ENCODE assay signal across 12 cellular contexts in the genomic region with DNA sequence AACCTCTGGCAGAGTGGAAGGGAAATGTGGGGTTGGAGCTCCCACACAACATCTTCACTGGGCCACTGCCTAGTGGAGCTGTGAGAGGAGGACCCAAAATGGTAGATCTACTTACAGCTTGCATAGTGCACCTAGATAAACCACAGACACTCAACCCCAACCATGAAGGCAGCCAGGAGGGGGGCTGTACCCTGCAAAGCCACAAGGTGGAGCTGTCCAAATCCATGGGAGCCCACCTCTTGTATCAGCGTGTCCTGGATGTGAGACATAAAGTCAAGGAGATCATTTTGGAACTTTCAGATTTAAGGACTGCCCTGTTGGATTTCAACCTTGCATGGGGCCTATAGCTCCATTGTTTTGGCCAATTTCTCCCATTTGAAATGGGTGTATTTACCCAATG. TPM values are rescaled to one million over a fixed set of nuclear protein-coding genes. Genes with fewer than 3 reads are reported as not detected.
A peak's percentile ranks its signal among the peaks of the same experiment; 100 is the strongest.
DNase-seq lines count a peak whose midpoint lies in the region; ATAC-seq and TF ChIP-seq lines count a peak whose summit lies in the region.
"Had no signal": no experiment of that assay in that cellular context is flagged by ENCODE, and none has a peak within 500 bp of the region (broad histone marks: within the 10 kb centered on the region; RNA-seq: fewer than 3 reads in every experiment).

No MANE protein-coding gene starts in this region.

- TF ChIP-seq POLR2A in spleen (IDR thresholded peaks at IDR 0.05) (no peak), vagina (IDR thresholded peaks at IDR 0.05) (no peak)

- H3K4me3 ChIP-seq in cardiac muscle cell: no peak overlapping the region
- H3K4me3 ChIP-seq in right atrium auricular region: no peak overlapping the region
- H3K4me3 ChIP-seq in MM.1S (ENCODE audit: low read length): no peak overlapping the region
- no peak overlapping the region for H3K4me3 ChIP-seq in epithelial cell of esophagus (ENCODE audit: low read length)
- H3K4me3 ChIP-seq in spleen: no peak overlapping the region
- no peak overlapping the region for H3K4me3 ChIP-seq in vagina
- H3K4me3 ChIP-seq: mucosa of descending colon, Peyer's patch had no signal

- H3K36me3 ChIP-seq in cardiac muscle cell (no peaks in the 10 kb centered on the region), right atrium auricular region (no peaks in the 10 kb centered on the region), MM.1S (replicated peaks; ENCODE audit: insufficient read depth, low read length) (no peaks in the 10 kb centered on the region), spleen (no peaks in the 10 kb centered on the region), vagina (no peaks in the 10 kb centered on the region)
- H3K36me3 ChIP-seq: Peyer's patch had no signal

- H3K27me3 ChIP-seq in cardiac muscle cell: no peaks in the 10 kb centered on the region
- H3K27me3 ChIP-seq in right atrium auricular region: no peaks in the 10 kb centered on the region
- no peaks in the 10 kb centered on the region for H3K27me3 ChIP-seq in MM.1S (replicated peaks; ENCODE audit: insufficient read depth, low read length)
- H3K27me3 ChIP-seq in spleen (replicated peaks in 1 of 7): no peaks in the 10 kb centered on the region
- H3K27me3 ChIP-seq in vagina: no peaks in the 10 kb centered on the region
- H3K27me3 ChIP-seq: Peyer's patch had no signal

- intact Hi-C loops in spleen (cut with DNase I; ENCODE audit: low total_unique reads) (no loop called here), vagina (cut with DNase I) (no loop called here)

- H3K27ac ChIP-seq in cardiac muscle cell (no peak overlapping the region), right atrium auricular region (no peak overlapping the region), MM.1S (ENCODE audit: low read length) (no peak overlapping the region), spleen (no peak overlapping the region), vagina (no peak overlapping the region)
- H3K27ac ChIP-seq: Peyer's patch had no signal

- H3K4me1 ChIP-seq in cardiac muscle cell (ENCODE audit: low read depth): no peaks in the 10 kb centered on the region
- no peaks in the 10 kb centered on the region for H3K4me1 ChIP-seq in right atrium auricular region
- no peaks in the 10 kb centered on the region for H3K4me1 ChIP-seq in MM.1S (ENCODE audit: low read length)
- no peaks in the 10 kb centered on the region for H3K4me1 ChIP-seq in spleen
- no peaks in the 10 kb centered on the region for H3K4me1 ChIP-seq in vagina
- H3K4me1 ChIP-seq: Peyer's patch had no signal

- H2AFZ ChIP-seq in MM.1S (ENCODE audit: low read length): no peak overlapping the region

- ATAC-seq in GM21723 (IDR thresholded peaks at IDR 0.05; ENCODE audit: unreplicated experiment): no peak
- ATAC-seq: mucosa of descending colon had no signal

- DNase-seq in cardiac muscle cell (ENCODE audit: low read depth in 1 of 2, low spot score in 1 of 2): peak; percentile 22 to 35
- no peak for DNase-seq in right atrium auricular region (ENCODE audit: low spot score)
- DNase-seq in MM.1S: no peak
- DNase-seq in epithelial cell of esophagus (ENCODE audit: low read depth): peak; percentile 26
- DNase-seq in spleen: no peak
- DNase-seq in vagina (ENCODE audit: extremely low spot score in 2 of 2): no peak
- no peak for DNase-seq in NCI-H2196 (lab: John Stamatoyannopoulos, UW; ENCODE audit: unreplicated experiment)
- DNase-seq: effector CD4-positive, alpha-beta T cell; Peyer's patch; stimulated activated CD4-positive, alpha-beta T cell treated with anti-CD3 and anti-CD28 coated beads, Interleukin-4, amount 100 ng/mL, for 4 hours had no signal

- no peaks in the 10 kb centered on the region for H4K20me1 ChIP-seq in MM.1S (ENCODE audit: insufficient read depth, low read length)

- no peaks in the 10 kb centered on the region for H3F3A ChIP-seq in MM.1S (ENCODE audit: insufficient read depth, low read length)

- H3K9ac ChIP-seq in MM.1S (ENCODE audit: low read length): no peak overlapping the region

- H3K9me3 ChIP-seq in cardiac muscle cell (ENCODE audit: low read depth) (no peaks in the 10 kb centered on the region), right atrium auricular region (peaks cover 0 to 13% of the 10 kb centered on the region in 2 donors), MM.1S (replicated peaks; ENCODE audit: insufficient read depth, low read length) (no peaks in the 10 kb centered on the region), spleen (peaks cover 0 to 19% (median 13%) of the 10 kb centered on the region in 8 donors), vagina (peaks cover 10% of the 10 kb centered on the region)
- H3K9me3 ChIP-seq: Peyer's patch had no signal

- 61 to 74% (median 71%) methylated on average over 1 of the region's 1 CpG for WGBS in spleen, 5 donors

- H3K4me2 ChIP-seq in MM.1S (ENCODE audit: low read depth, low read length): no peak overlapping the region

- TF ChIP-seq CTCF in cardiac muscle cell (IDR thresholded peaks at IDR 0.05; ENCODE audit: low read depth, low read length) (peak; percentile 69), right atrium auricular region (IDR thresholded peaks at IDR 0.05) (no peak), MM.1S (IDR thresholded peaks at IDR 0.05; ENCODE audit: low read length) (peak; percentile 25), epithelial cell of esophagus (IDR thresholded peaks at IDR 0.05; ENCODE audit: insufficient read depth, low read depth, low read length, missing control alignments) (peak; percentile 28), spleen (IDR thresholded peaks at IDR 0.05 in 8 of 11, conservative IDR thresholded peaks at IDR 0.05 in 3 of 11) (peak in 7 of 11 experiments; percentile 10 to 43 (median 21)), vagina (IDR thresholded peaks at IDR 0.05) (no peak)

- H3K79me2 ChIP-seq in MM.1S (ENCODE audit: low read length): no peaks in the 10 kb centered on the region

- no peaks in the 10 kb centered on the region for H3K9me2 ChIP-seq in MM.1S (replicated peaks; ENCODE audit: insufficient read depth, low read length)

RNA-seq across cellular contexts. Expression of a gene that starts 20.9 kb away (rescaled TPM):
- not detected in 2 replicates for total RNA-seq in cardiac muscle cell
- not detected in 2 replicates for polyA plus RNA-seq in cardiac muscle cell
- under 1 TPM; 0.24 to 0.30 TPM for total RNA-seq in right atrium auricular region
- under 1 TPM; 0.09 to 0.68 (median 0.49) TPM for total RNA-seq in spleen
- under 1 TPM; 0.10 to 0.11 (median 0.11) TPM for polyA plus RNA-seq in spleen
- 144 TPM for total RNA-seq in vagina

Comparison
In these comparisons a context has a peak if more than half of its experiments do, and no peak if none do; other contexts are left out.
1. DNase-seq: peak in cardiac muscle cell (2 of 2) and epithelial cell of esophagus (single experiment); none in right atrium auricular region (single experiment), MM.1S (single experiment), spleen (single experiment), vagina (0 of 2) and NCI-H2196 (single experiment).
2. CTCF ChIP-seq: peak in cardiac muscle cell (single experiment), MM.1S (single experiment), epithelial cell of esophagus (single experiment) and spleen (7 of 11); none in right atrium auricular region (0 of 2) and vagina (0 of 3).
3. RNA of a gene that starts 20.9 kb away (total RNA-seq): 144 TPM in vagina (single experiment); 0.09 to 0.68 TPM in spleen, 0.24 to 0.30 TPM in right atrium auricular region and not detected in cardiac muscle cell; every median in the first group is over 10 times any median in the second.